In genomic region chr19:42140125-42140754, GRCh38 we compare ENCODE assay signal across 1 cellular context.
TF ChIP-seq lines count a peak whose summit lies in the region.

No MANE protein-coding gene starts in this region.

TF ChIP-seq in H1, 55 proteins besides CTCF, POLR2A, EP300 and RAD21 (continued from another document):
- no peak for TF ChIP-seq EZH2 (IDR thresholded peaks at IDR 0.05; ENCODE audit: low read depth, low read length, severe bottlenecking)
- no peak for TF ChIP-seq CREB1 (IDR thresholded peaks at IDR 0.05)
- no peak for TF ChIP-seq KDM4A (IDR thresholded peaks at IDR 0.05; ENCODE audit: low read depth, low read length, severe bottlenecking)
- no peak for TF ChIP-seq SIX5 (IDR thresholded peaks at IDR 0.05; ENCODE audit: low read depth, low read length)
- TF ChIP-seq TAF1 (IDR thresholded peaks at IDR 0.05; ENCODE audit: low read depth, low read length): no peak
- TF ChIP-seq CEBPB (IDR thresholded peaks at IDR 0.05; ENCODE audit: low read depth, low read length): no peak
- peak; percentile 74; the same call in 1 of the 2 replicates for TF ChIP-seq GABPA (IDR thresholded peaks at IDR 0.05; ENCODE audit: borderline replicate concordance, insufficient read depth, low read length)
- no peak for TF ChIP-seq GTF2F1 (IDR thresholded peaks at IDR 0.05; ENCODE audit: borderline replicate concordance, low read depth, low read length)
- TF ChIP-seq TEAD4 (IDR thresholded peaks at IDR 0.05; ENCODE audit: low read depth, low read length): no peak
- TF ChIP-seq YY1 (IDR thresholded peaks at IDR 0.05; ENCODE audit: low read depth, low read length): peak; percentile 53; the same call in 1 of the 2 replicates
- TF ChIP-seq FOSL1 (IDR thresholded peaks at IDR 0.05; ENCODE audit: insufficient read depth, low read depth, low read length): no peak
- no peak for TF ChIP-seq E2F6 (IDR thresholded peaks at IDR 0.05)
- no peak for TF ChIP-seq CBX8 (IDR thresholded peaks at IDR 0.05; ENCODE audit: borderline replicate concordance, low read depth, low read length)
- TF ChIP-seq BCL11A (IDR thresholded peaks at IDR 0.05; ENCODE audit: low read depth in 2 of 2, low read length in 2 of 2): no peak
- TF ChIP-seq CBX5 (IDR thresholded peaks at IDR 0.05; ENCODE audit: low read depth, low read length): no peak
- TF ChIP-seq HDAC6 (IDR thresholded peaks at IDR 0.05; ENCODE audit: low read depth, low read length): no peak
- TF ChIP-seq HDAC2 (IDR thresholded peaks at IDR 0.05; ENCODE audit: borderline replicate concordance in 1 of 2, low read depth in 2 of 2, low read length in 2 of 2): peak; percentile 91 to 97; a peak in 3 of 4 replicates
- TF ChIP-seq SAP30 (IDR thresholded peaks at IDR 0.05; ENCODE audit: insufficient read depth, insufficient replicate concordance, low read length): peak; percentile 99
- TF ChIP-seq SP4 (IDR thresholded peaks at IDR 0.05; ENCODE audit: low read length): no peak
- TF ChIP-seq BRCA1 (IDR thresholded peaks at IDR 0.05; ENCODE audit: low read depth, low read length): no peak
- no peak for TF ChIP-seq CHD2 (IDR thresholded peaks at IDR 0.05; ENCODE audit: low read length)
- TF ChIP-seq JUND (IDR thresholded peaks at IDR 0.05; ENCODE audit: low read length): no peak
- 0 out of 2 replicates have a peak, but pooled peaks have one; percentile 1 for TF ChIP-seq RXRA (IDR thresholded peaks at IDR 0.05; ENCODE audit: insufficient read depth, low read depth, low read length)
- no peak for TF ChIP-seq TBP (IDR thresholded peaks at IDR 0.05; ENCODE audit: low read depth, low read length)
- no peak for TF ChIP-seq NRF1 (IDR thresholded peaks at IDR 0.05; ENCODE audit: low read depth, low read length)
- TF ChIP-seq ASH2L (IDR thresholded peaks at IDR 0.05; ENCODE audit: low read length): no peak
- TF ChIP-seq ZNF274 (IDR thresholded peaks at IDR 0.05; ENCODE audit: borderline replicate concordance, extremely low read depth, low read length): no peak
- no peak for TF ChIP-seq BACH1 (IDR thresholded peaks at IDR 0.05; ENCODE audit: low read length)
- no peak for TF ChIP-seq KDM5A (IDR thresholded peaks at IDR 0.05; ENCODE audit: low read length)
- TF ChIP-seq MAX (IDR thresholded peaks at IDR 0.05): peak; percentile 82
- no peak for TF ChIP-seq CHD1 (IDR thresholded peaks at IDR 0.05; ENCODE audit: low read depth, low read length)
- TF ChIP-seq JUN (IDR thresholded peaks at IDR 0.05; ENCODE audit: low read depth, low read length): no peak
- TF ChIP-seq POLR2AphosphoS5 (IDR thresholded peaks at IDR 0.05; ENCODE audit: low read depth, low read length): no peak
- peak; percentile 99 for TF ChIP-seq SIN3A (conservative IDR thresholded peaks at IDR 0.05 in 1 of 2, IDR thresholded peaks at IDR 0.05 in 1 of 2; ENCODE audit: low read depth in 1 of 2, low read length in 2 of 2)
- no peak for TF ChIP-seq PHF8 (conservative IDR thresholded peaks at IDR 0.05; ENCODE audit: low read depth, low read length)
- TF ChIP-seq SIRT6 (IDR thresholded peaks at IDR 0.05; ENCODE audit: low read length): no peak
- no peak for TF ChIP-seq ATF2 (IDR thresholded peaks at IDR 0.05; ENCODE audit: low read length)
- TF ChIP-seq SP2 (IDR thresholded peaks at IDR 0.05; ENCODE audit: low read length): no peak
- no peak for TF ChIP-seq SUZ12 (IDR thresholded peaks at IDR 0.05; ENCODE audit: low read length)
- TF ChIP-seq RNF2 (IDR thresholded peaks at IDR 0.05; ENCODE audit: borderline replicate concordance, low read depth, low read length, missing control alignments, poor library complexity, severe bottlenecking): no peak
- TF ChIP-seq CHD7 (IDR thresholded peaks at IDR 0.05; ENCODE audit: insufficient replicate concordance, low read length): no peak
